1 cellular context compared by ENCODE assay signal in genomic region chr20:57449398-57450354, GRCh38.
TF ChIP-seq lines count a peak whose summit lies in the region.

No MANE protein-coding gene starts in this region.

TF ChIP-seq in HepG2, 621 proteins besides CTCF, POLR2A, EP300 and RAD21:
- TF ChIP-seq ZBTB49 (CRISPR knock-in tag; IDR thresholded peaks at IDR 0.05; ENCODE audit: borderline replicate concordance) (no peak), ZNF660 (CRISPR knock-in tag; IDR thresholded peaks at IDR 0.05; ENCODE audit: borderline replicate concordance, low read depth) (no peak), ZMYM2 (CRISPR knock-in tag; IDR thresholded peaks at IDR 0.05) (no peak), ZEB1 (IDR thresholded peaks at IDR 0.05; ENCODE audit: insufficient replicate concordance, low read depth) (no peak), RBM22 (optimal IDR thresholded peaks at IDR 0.05; ENCODE audit: low read length) (no peak), REXO4 (CRISPR knock-in tag; IDR thresholded peaks at IDR 0.05; ENCODE audit: borderline replicate concordance) (no peak), ZMYM3 (CRISPR knock-in tag; IDR thresholded peaks at IDR 0.05) (peak; percentile 74), MEIS1 (CRISPR knock-in tag; IDR thresholded peaks at IDR 0.05; ENCODE audit: borderline replicate concordance) (no peak), ZNF121 (CRISPR knock-in tag; IDR thresholded peaks at IDR 0.05) (no peak), RNF2 (conservative IDR thresholded peaks at IDR 0.05; ENCODE audit: low read depth) (no peak), FOSL2 (CRISPR knock-in tag; IDR thresholded peaks at IDR 0.05) (0 out of 2 replicates have a peak, but pooled peaks have one; percentile 21), NCOA1 (CRISPR knock-in tag; IDR thresholded peaks at IDR 0.05) (no peak), ZNF672 (CRISPR knock-in tag; IDR thresholded peaks at IDR 0.05) (no peak)
